12 cellular contexts compared by ENCODE assay signal in genomic region chr9:69946800-69947437, GRCh38.
DNase-seq lines count a peak whose midpoint lies in the region; ATAC-seq and TF ChIP-seq lines count a peak whose summit lies in the region.
"Had no signal": no experiment of that assay in that cellular context is flagged by ENCODE, and none has a peak within 500 bp of the region (broad histone marks: within the 10 kb centered on the region; RNA-seq: fewer than 3 reads in every experiment).

No MANE protein-coding gene starts in this region.

- H3K4me1 ChIP-seq in heart left ventricle, result peaks cover 0 to 21% (median 0%) of the 10 kb centered on the region in 12 donors
- peaks cover 0 to 4% of the 10 kb centered on the region in 2 donors for H3K4me1 ChIP-seq in right atrium auricular region
- no peaks in the 10 kb centered on the region for H3K4me1 ChIP-seq in aorta (ENCODE audit: control insufficient read depth in 1 of 2, insufficient read depth in 2 of 2, low read length in 2 of 2)
- H3K4me1 ChIP-seq: BE2C had no signal

- peaks cover 0 to 3% (median 0%) of the 10 kb centered on the region in 12 donors for H3K9me3 ChIP-seq in heart left ventricle
- H3K9me3 ChIP-seq in right atrium auricular region, result no peaks in the 10 kb centered on the region
- H3K9me3 ChIP-seq in aorta (ENCODE audit: control insufficient read depth, low read length), result peaks cover 1% of the 10 kb centered on the region
- H3K9me3 ChIP-seq: BE2C had no signal

- H3K36me3 ChIP-seq in heart left ventricle (no peaks in the 10 kb centered on the region), right atrium auricular region (no peaks in the 10 kb centered on the region), aorta (ENCODE audit: control insufficient read depth in 1 of 2, insufficient read depth in 2 of 2, low read length in 1 of 2) (no peaks in the 10 kb centered on the region), H7 (replicated peaks; ENCODE audit: control insufficient read depth, insufficient read depth, low read length) (no peaks in the 10 kb centered on the region)
- H3K36me3 ChIP-seq: BE2C had no signal

- peak in 3 of 4 donors; percentile 30 to 88 (median 64) for ATAC-seq in heart left ventricle
- peak; percentile 83 for ATAC-seq in aorta (ENCODE audit: low FRiP score)
- ATAC-seq in GM19397 (IDR thresholded peaks at IDR 0.05; ENCODE audit: unreplicated experiment), result no peak
- ATAC-seq in HG02623 (IDR thresholded peaks at IDR 0.05; ENCODE audit: unreplicated experiment), result no peak

- DNase-seq in heart left ventricle, result no peak
- no peak for DNase-seq in right atrium auricular region (ENCODE audit: low spot score)
- peak; percentile 18 for DNase-seq in astrocyte of the cerebellum (ENCODE audit: low read depth)
- peak; percentile 58 for DNase-seq in islet precursor cell
- DNase-seq in aorta, result no peak
- DNase-seq in H7, result no peak
- DNase-seq: BE2C, glutamatergic neuron, NCI-H1092, retina had no signal

- 4 to 22% (median 15%) methylated on average over 1 of the region's 1 CpG for WGBS in heart left ventricle, 4 donors
- WGBS in aorta, 2 donors, result 8 to 14% methylated on average over 1 of the region's 1 CpG

- intact Hi-C loops in heart left ventricle (cut with DNase I) (no loop called here), aorta (cut with DNase I) (no loop called here)

- in situ Hi-C loops in astrocyte of the cerebellum (cut with HindIII; ENCODE audit: low sequenced_read_pairs), result no loop called here

- no peak for TF ChIP-seq CTCF in heart left ventricle (IDR thresholded peaks at IDR 0.05)
- TF ChIP-seq CTCF in right atrium auricular region (IDR thresholded peaks at IDR 0.05), result no peak
- TF ChIP-seq CTCF in astrocyte of the cerebellum (IDR thresholded peaks at IDR 0.05; ENCODE audit: low read depth, low read length, missing control alignments), result no peak

- H3K27me3 ChIP-seq in heart left ventricle (peaks cover 0 to 3% (median 0%) of the 10 kb centered on the region in 9 donors), right atrium auricular region (no peaks in the 10 kb centered on the region), aorta (ENCODE audit: control insufficient read depth in 1 of 2, insufficient read depth in 2 of 2, low read length in 1 of 2) (peaks cover 0 to 1% of the 10 kb centered on the region in 2 donors), H7 (ENCODE audit: control insufficient read depth, insufficient read depth, low read length) (no peaks in the 10 kb centered on the region)
- H3K27me3 ChIP-seq: BE2C had no signal

- H3K4me3 ChIP-seq in heart left ventricle (no peak overlapping the region), right atrium auricular region (no peak overlapping the region), astrocyte of the cerebellum (ENCODE audit: low read depth, low read length) (no peak overlapping the region), aorta (ENCODE audit: low read length in 2 of 2) (no peak overlapping the region), H7 (ENCODE audit: insufficient read depth, low read depth, low read length) (no peak overlapping the region)

- no peak for TF ChIP-seq POLR2A in heart left ventricle (IDR thresholded peaks at IDR 0.05)

- H3K27ac ChIP-seq in heart left ventricle, result peak overlapping the region in 1 of 12 donors; percentile 65
- H3K27ac ChIP-seq in right atrium auricular region, result no peak overlapping the region
- no peak overlapping the region for H3K27ac ChIP-seq in aorta (ENCODE audit: low read depth in 1 of 2, low read length in 2 of 2)

Comparison
In these comparisons a context has a peak if more than half of its experiments do, and no peak if none do; other contexts are left out.
1. ATAC-seq: peak in heart left ventricle (3 of 4) and aorta (single experiment); none in GM19397 (single experiment) and HG02623 (single experiment).
2. DNase-seq: peak in astrocyte of the cerebellum (single experiment) and islet precursor cell (single experiment); none in heart left ventricle (0 of 5), right atrium auricular region (single experiment), aorta (0 of 2) and H7 (single experiment).